ENCODE assay signal across 8 cellular contexts in the genomic region with DNA sequence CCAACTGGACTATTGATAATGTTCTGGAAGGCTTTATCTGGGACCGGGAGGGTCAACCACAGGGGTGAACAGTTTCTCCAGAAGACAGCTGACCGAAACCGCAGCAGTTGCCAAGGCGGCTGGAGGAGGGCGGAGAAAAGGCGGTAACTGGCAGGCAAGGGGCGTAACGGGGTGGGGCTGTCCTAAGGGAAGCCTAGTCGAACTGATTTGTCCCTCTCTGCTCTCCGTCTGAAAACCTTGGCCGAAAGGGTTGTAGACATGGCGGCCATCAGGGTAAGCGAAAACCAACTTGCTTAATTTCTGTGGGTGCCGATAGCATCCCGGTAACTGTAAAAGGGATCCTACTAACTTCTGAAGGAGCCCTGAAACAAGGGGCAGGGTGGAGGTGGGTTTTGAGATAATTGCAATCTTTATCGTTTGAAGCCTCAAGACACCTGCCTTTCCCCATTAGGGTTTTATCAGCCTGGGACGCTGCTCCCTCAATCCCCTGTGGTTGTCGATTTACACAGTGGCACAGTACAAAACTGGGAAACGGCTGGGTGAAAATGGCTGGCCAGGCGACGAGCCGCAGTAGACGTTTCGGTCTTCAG. TPM values are rescaled to one million over a fixed set of nuclear protein-coding genes. Genes with fewer than 3 reads are reported as not detected.
DNase-seq lines count a peak whose midpoint lies in the region; ATAC-seq and TF ChIP-seq lines count a peak whose summit lies in the region.

A gene with protein sequence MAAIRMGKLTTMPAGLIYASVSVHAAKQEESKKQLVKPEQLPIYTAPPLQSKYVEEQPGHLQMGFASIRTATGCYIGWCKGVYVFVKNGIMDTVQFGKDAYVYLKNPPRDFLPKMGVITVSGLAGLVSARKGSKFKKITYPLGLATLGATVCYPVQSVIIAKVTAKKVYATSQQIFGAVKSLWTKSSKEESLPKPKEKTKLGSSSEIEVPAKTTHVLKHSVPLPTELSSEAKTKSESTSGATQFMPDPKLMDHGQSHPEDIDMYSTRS (plus strand): TSS at position 223 of the 590 bp plus-strand sequence. CDS start 36 bp downstream, at position 259.

- WGBS in aorta, 2 donors = 0 to 30% methylated on average over 24 of the region's 24 CpGs

- H3K27me3 ChIP-seq in ascending aorta (no peaks in the 10 kb centered on the region), rectal smooth muscle tissue (ENCODE audit: control insufficient read depth, insufficient read depth, low read length) (no peaks in the 10 kb centered on the region), aorta (ENCODE audit: control insufficient read depth in 1 of 2, insufficient read depth in 2 of 2, low read length in 1 of 2) (no peaks in the 10 kb centered on the region)

- no peak for TF ChIP-seq CTCF in ascending aorta (IDR thresholded peaks at IDR 0.05)

- DNase-seq in NCI-H1694 treated with DMSO at 0.1 percent for 48 hours (lab: John Stamatoyannopoulos, UW) (peak; percentile 89), T-helper 2 cell (peak; percentile 32 to 90 (median 59)), ascending aorta (ENCODE audit: low spot score in 2 of 2) (peak; percentile 20 to 88), hepatic stellate cell (ENCODE audit: low spot score) (peak; percentile 47), aorta (peak; percentile 92 to 93)

- H3K9ac ChIP-seq in rectal smooth muscle tissue (ENCODE audit: low read length) = no peak within 1 kb of the TSS

- H3K4me3 ChIP-seq in ascending aorta = peak within 1 kb of the TSS; percentile 49 to 67
- H3K4me3 ChIP-seq in rectal smooth muscle tissue (ENCODE audit: low read length) = peak within 1 kb of the TSS; percentile 76
- H3K4me3 ChIP-seq in aorta (ENCODE audit: low read length in 2 of 2) = peak within 1 kb of the TSS; percentile 75 to 76

- H3K27ac ChIP-seq in ascending aorta (peak within 1 kb of the TSS; percentile 27 to 31), rectal smooth muscle tissue (ENCODE audit: low read depth, low read length) (peak within 1 kb of the TSS; percentile 47), aorta (ENCODE audit: low read depth in 1 of 2, low read length in 2 of 2) (peak within 1 kb of the TSS in 1 of 2 donors; percentile 20)

- H3K36me3 ChIP-seq in ascending aorta (no peaks in the 10 kb centered on the region), rectal smooth muscle tissue (ENCODE audit: control insufficient read depth, insufficient read depth, low read length) (no peaks in the 10 kb centered on the region), aorta (ENCODE audit: control insufficient read depth in 1 of 2, insufficient read depth in 2 of 2, low read length in 1 of 2) (no peaks in the 10 kb centered on the region)

- ATAC-seq in HG02884 (IDR thresholded peaks at IDR 0.05; ENCODE audit: unreplicated experiment) (peak; percentile 97), aorta (ENCODE audit: low FRiP score) (peak; percentile 96)

- H3K9me3 ChIP-seq in ascending aorta = no peaks in the 10 kb centered on the region
- no peaks in the 10 kb centered on the region for H3K9me3 ChIP-seq in aorta (ENCODE audit: control insufficient read depth, low read length)

- peak; percentile 28 for TF ChIP-seq POLR2A in GM15510 (IDR thresholded peaks at IDR 0.05; ENCODE audit: borderline replicate concordance, extremely low read depth, insufficient read length)

- H3K4me1 ChIP-seq in ascending aorta (no peaks in the 10 kb centered on the region), rectal smooth muscle tissue (ENCODE audit: control insufficient read depth, insufficient read depth, low read length) (peaks cover 2% of the 10 kb centered on the region), aorta (ENCODE audit: control insufficient read depth in 1 of 2, insufficient read depth in 2 of 2, low read length in 2 of 2) (no peaks in the 10 kb centered on the region)

- intact Hi-C loops in ascending aorta (cut with DNase I) (no loop called here), aorta (cut with DNase I) (no loop called here)

RNA-seq across cellular contexts. Expression of the gene that starts here (rescaled TPM):
- total RNA-seq in ascending aorta (11.5 TPM), aorta (10 to 100 TPM; 25.7 to 39.1 TPM)
- polyA plus RNA-seq in aorta = 10 to 100 TPM in 1 of 2 donors, 1 to 10 TPM in 1; 4.6 to 10.3 TPM
